In the genomic region with DNA sequence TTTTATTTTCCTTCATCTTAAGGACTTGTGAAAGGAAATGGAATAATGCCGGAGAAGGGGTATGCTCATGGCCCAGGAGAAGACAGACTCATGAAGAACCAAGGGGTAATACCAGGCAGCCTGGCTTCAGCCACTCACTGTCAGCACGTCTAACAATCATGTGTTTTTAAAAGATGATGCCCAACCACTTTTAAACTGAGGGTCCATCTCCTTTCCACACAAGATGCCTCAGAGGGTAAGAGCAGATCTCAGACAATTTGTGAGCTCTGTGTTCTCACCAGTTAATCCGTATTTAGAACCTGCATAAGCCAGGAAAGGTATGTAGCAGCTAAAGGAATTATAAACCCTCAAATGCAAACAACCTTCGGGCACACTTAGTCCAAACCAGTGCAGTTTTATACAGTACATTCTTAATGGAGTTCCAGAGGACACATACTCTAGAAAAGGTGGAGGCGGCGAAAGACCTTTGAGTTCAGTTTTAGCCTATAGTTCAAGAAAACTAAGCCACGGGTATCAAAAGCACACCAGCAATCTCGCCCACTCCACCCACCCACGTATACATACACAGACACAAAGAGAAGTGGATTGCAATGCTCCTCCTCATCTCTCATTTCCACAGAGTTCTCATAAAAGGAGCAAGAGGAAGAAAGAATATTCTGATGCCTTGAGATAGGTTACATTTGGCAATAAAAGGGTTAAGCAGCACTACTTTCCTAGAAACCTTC, we compare ENCODE assay signal across 10 cellular contexts. TPM values are rescaled to one million over a fixed set of nuclear protein-coding genes. Genes with fewer than 3 reads are reported as not detected.
DNase-seq lines count a peak whose midpoint lies in the region; ATAC-seq, FAIRE-seq and TF ChIP-seq lines count a peak whose summit lies in the region.
"Had no signal": no experiment of that assay in that cellular context is flagged by ENCODE, and none has a peak within 500 bp of the region (broad histone marks: within the 10 kb centered on the region; RNA-seq: fewer than 3 reads in every experiment).

No MANE protein-coding gene starts in this region.

- H3K27me3 Mint-ChIP-seq in activated T-helper 17 cell treated with anti-CD3 and anti-CD28 coated beads, Interleukin-2, amount 50 U/mL, for 72 hours = no peaks in the 10 kb centered on the region

- TF ChIP-seq POLR2A in HepG2 (IDR thresholded peaks at IDR 0.05; ENCODE audit: insufficient read depth in 1 of 2, low read depth in 2 of 2, low read length in 2 of 2) = no peak

- H3K4me1 Mint-ChIP-seq in activated T-helper 17 cell treated with anti-CD3 and anti-CD28 coated beads, Interleukin-2, amount 50 U/mL, for 72 hours = peaks cover 27% of the 10 kb centered on the region

- peak; percentile 24 to 30 for DNase-seq in stimulated activated CD8-positive, alpha-beta memory T cell treated with anti-CD3 and anti-CD28 coated beads, Interleukin-7, amount 100 ng/mL, for 4 hours (ENCODE audit: low read depth in 2 of 2)
- DNase-seq in stimulated activated CD8-positive, alpha-beta memory T cell treated with anti-CD3 and anti-CD28 coated beads, Interleukin-4, amount 100 ng/mL, for 48 hours = no peak
- DNase-seq in HepG2 (ENCODE audit: low spot score) = no peak
- DNase-seq in upper lobe of right lung = no peak
- no peak for DNase-seq in occipital lobe (lab: John Stamatoyannopoulos, UW)
- no peak for DNase-seq in SKM-1 treated with dmso at 0.1 percent for 144 hours (lab: John Stamatoyannopoulos, UW; ENCODE audit: unreplicated experiment)
- DNase-seq in COR-L47 (lab: John Stamatoyannopoulos, UW) = no peak
- DNase-seq: NCI-H69 had no signal

- H3K27me3 ChIP-seq in HepG2 (ENCODE audit: control insufficient read depth in 1 of 2, insufficient read depth in 2 of 2, low read length in 2 of 2) (no peaks in the 10 kb centered on the region), upper lobe of right lung (no peaks in the 10 kb centered on the region)
- H3K27me3 ChIP-seq: esophagus muscularis mucosa had no signal

- H3K36me3 Mint-ChIP-seq in activated T-helper 17 cell treated with anti-CD3 and anti-CD28 coated beads, Interleukin-2, amount 50 U/mL, for 72 hours (ENCODE audit: low read depth) = peaks cover 91% of the 10 kb centered on the region

- FAIRE-seq in HepG2 (lab: Jason Lieb, UNC) = no peak

- intact Hi-C loops in HepG2 (cut with micrococcal nuclease; ENCODE audit: unreplicated experiment) (no loop called here), upper lobe of right lung (cut with DNase I) (no loop called here)

- no peaks in the 10 kb centered on the region for H4K20me1 ChIP-seq in HepG2 (ENCODE audit: insufficient read depth, low read length)

- 74% methylated on average over 9 of the region's 9 CpGs for WGBS in HepG2 (ENCODE audit: low lambda C conversion rate)

- H3K4me3 ChIP-seq in HepG2 (replicated peaks in 1 of 3; ENCODE audit: insufficient read depth in 1 of 3, low read depth in 2 of 3, low read length in 3 of 3) (peak overlapping the region in 2 of 3 experiments; percentile 3 to 84; a peak in 2 of 6 replicates), upper lobe of right lung (peak overlapping the region; percentile 17)

- no peak overlapping the region for H2AFZ ChIP-seq in HepG2 (ENCODE audit: low read length)

- TF ChIP-seq CTCF in HepG2 (CRISPR knock-in tag; IDR thresholded peaks at IDR 0.05) (no peak), upper lobe of right lung (IDR thresholded peaks at IDR 0.05) (no peak)

- H3K9me3 ChIP-seq in HepG2 (ENCODE audit: low read length) (no peaks in the 10 kb centered on the region), upper lobe of right lung (no peaks in the 10 kb centered on the region)
- H3K9me3 ChIP-seq: esophagus muscularis mucosa had no signal

- H3K79me2 ChIP-seq in HepG2 (ENCODE audit: insufficient read depth, low read length) = peaks cover 64% of the 10 kb centered on the region

- CTCF ChIA-PET in HepG2 (lab: Yijun Ruan, JAX; ENCODE audit: low intra/inter-chr PET ratio, low total read pairs) = no interaction called here

- ATAC-seq in activated T-helper 17 cell treated with anti-CD3 and anti-CD28 coated beads, Interleukin-2, amount 50 U/mL, for 72 hours (replicated peaks) = no peak
- ATAC-seq in HepG2 (no peak), upper lobe of right lung (no peak)

- peak overlapping the region; percentile 98 for H3K4me3 Mint-ChIP-seq in activated T-helper 17 cell treated with anti-CD3 and anti-CD28 coated beads, Interleukin-2, amount 50 U/mL, for 72 hours

- H3K9me3 Mint-ChIP-seq in activated T-helper 17 cell treated with anti-CD3 and anti-CD28 coated beads, Interleukin-2, amount 50 U/mL, for 72 hours = no peaks in the 10 kb centered on the region

- TF ChIP-seq EP300 in HepG2 (IDR thresholded peaks at IDR 0.05; ENCODE audit: low read depth in 2 of 2, low read length in 2 of 2) (no peak), HepG2 (CRISPR knock-in tag; IDR thresholded peaks at IDR 0.05; ENCODE audit: borderline replicate concordance) (no peak)

- no peak for TF ChIP-seq RAD21 in HepG2 (CRISPR knock-in tag; IDR thresholded peaks at IDR 0.05)

- H3K27ac Mint-ChIP-seq in activated T-helper 17 cell treated with anti-CD3 and anti-CD28 coated beads, Interleukin-2, amount 50 U/mL, for 72 hours = peak overlapping the region; percentile 96

- 0 out of 2 replicates have a peak overlapping the region, but pooled peaks have one; percentile 83 for H3K9ac ChIP-seq in HepG2 (ENCODE audit: insufficient read depth, low read depth, low read length)

- H3K4me2 ChIP-seq in HepG2 (ENCODE audit: low read depth, low read length) = peak overlapping the region; percentile 74

- H3K36me3 ChIP-seq in HepG2 (replicated peaks in 1 of 2; ENCODE audit: control insufficient read depth in 1 of 2, insufficient read depth in 2 of 2, low read length in 2 of 2) (peaks cover 2 to 5% of the 10 kb centered on the region in 2 experiments; a peak in 4 of 5 replicates), upper lobe of right lung (peaks cover 11% of the 10 kb centered on the region)

- in situ Hi-C loops in HepG2 (cut with HindIII; ENCODE audit: extremely low pct_ligation_motif_present, low pct_unique_long_range_greater_than_20kb) = no loop called here

- H3K4me1 ChIP-seq in HepG2 (ENCODE audit: insufficient read depth, low read length) (peaks cover 65% of the 10 kb centered on the region), upper lobe of right lung (peaks cover 40% of the 10 kb centered on the region)

- H3K27ac ChIP-seq in HepG2 (ENCODE audit: extremely low read length, insufficient read depth, low read length) (no peak overlapping the region), upper lobe of right lung (no peak overlapping the region)

- POLR2A ChIA-PET in HepG2 (lab: Yijun Ruan, JAX) = interaction anchor here (1.8 to 2.0 kb wide), 2 partner anchors 18 to 296 kb away, joined by 4 to 6 read pairs; a partner anchor contains a TSS

- no TSS peak for BruUV-seq in HepG2 (replicated peaks; lab: Mats Ljungman, UMichigan)

RNA-seq across cellular contexts. Expression of a gene that starts 2.6 kb away (rescaled TPM):
- total RNA-seq in activated T-helper 17 cell treated with anti-CD3 and anti-CD28 coated beads, Interleukin-2, amount 50 U/mL, for 72 hours = 100 to 1,000 TPM; 186 to 268 TPM
- 28.5 and 33.9 TPM in 2 replicates for total RNA-seq in HepG2 (2016; rRNA removed; fragmentation: Illumina TruSeq; extraction: Trizol)
- 16.5 and 21.3 TPM in 2 replicates for total RNA-seq in HepG2 (2016; cell fraction: cytosol; rRNA removed; fragmentation: Illumina TruSeq; extraction: Trizol; ENCODE audit: low read depth)
- 24.1 and 31.9 TPM in 2 replicates for total RNA-seq in HepG2 (2016; cell fraction: insoluble cytoplasmic fraction; rRNA removed; fragmentation: Illumina TruSeq; extraction: Trizol)
- 20.9 and 21.2 TPM in 2 replicates for total RNA-seq in HepG2 (2016; cell fraction: membrane; rRNA removed; fragmentation: Illumina TruSeq; extraction: Trizol)
- 95.2 and 104 TPM in 2 replicates for total RNA-seq in HepG2 (2016; cell fraction: nucleus; rRNA removed; fragmentation: Illumina TruSeq; extraction: Trizol)
- 25.1 and 33.2 TPM in 2 replicates for polyA plus RNA-seq in HepG2 (2011; rRNA removed)
- polyA plus RNA-seq in HepG2 (2011; cell fraction: cytosol; rRNA removed) = 18.7 and 25.7 TPM in 2 replicates
- polyA plus RNA-seq in HepG2 (2011; cell fraction: nucleus; rRNA removed) = 126 and 140 TPM in 2 replicates
- 45.7 and 49.8 TPM in 2 replicates for polyA plus RNA-seq in HepG2 (2012)
- polyA plus RNA-seq in HepG2 (2016; cell fraction: cytosol; fragmentation: Illumina TruSeq; extraction: Trizol; ENCODE audit: low read depth) = 5.1 and 6.3 TPM in 2 replicates
- 24.9 and 33.0 TPM in 2 replicates for polyA plus RNA-seq in HepG2 (2016; cell fraction: insoluble cytoplasmic fraction; fragmentation: Illumina TruSeq; extraction: Trizol; ENCODE audit: low read depth)
- 7.9 and 10.1 TPM in 2 replicates for polyA plus RNA-seq in HepG2 (2016; cell fraction: membrane; fragmentation: Illumina TruSeq; extraction: Trizol; ENCODE audit: low read depth)
- 123 and 124 TPM in 2 replicates for polyA plus RNA-seq in HepG2 (2016; cell fraction: nucleus; fragmentation: Illumina TruSeq; extraction: Trizol; ENCODE audit: insufficient read depth, low read depth)
- 105 and 207 TPM in 2 replicates for polyA minus RNA-seq in HepG2 (2011; rRNA and poly(A)+ RNA removed; ENCODE audit: low replicate concordance)
- 30.1 and 34.9 TPM in 2 replicates for polyA minus RNA-seq in HepG2 (2011; cell fraction: cytosol; rRNA and poly(A)+ RNA removed)
- polyA minus RNA-seq in HepG2 (2011; cell fraction: nucleus; rRNA and poly(A)+ RNA removed) = 129 and 140 TPM in 2 replicates
- total RNA-seq in upper lobe of right lung = 118 TPM
- total RNA-seq in occipital lobe = 18.4 TPM

RNA-seq across cellular contexts. Expression of a gene that starts 20.5 kb away (rescaled TPM):
- total RNA-seq in activated T-helper 17 cell treated with anti-CD3 and anti-CD28 coated beads, Interleukin-2, amount 50 U/mL, for 72 hours = 100 to 1,000 TPM; 123 to 174 TPM
- total RNA-seq in HepG2 (2016; rRNA removed; fragmentation: Illumina TruSeq; extraction: Trizol) = 83.9 and 84.0 TPM in 2 replicates
- total RNA-seq in HepG2 (2016; cell fraction: cytosol; rRNA removed; fragmentation: Illumina TruSeq; extraction: Trizol; ENCODE audit: low read depth) = 89.0 and 95.8 TPM in 2 replicates
- 75.9 and 87.3 TPM in 2 replicates for total RNA-seq in HepG2 (2016; cell fraction: insoluble cytoplasmic fraction; rRNA removed; fragmentation: Illumina TruSeq; extraction: Trizol)
- total RNA-seq in HepG2 (2016; cell fraction: membrane; rRNA removed; fragmentation: Illumina TruSeq; extraction: Trizol) = 136 and 149 TPM in 2 replicates
- total RNA-seq in HepG2 (2016; cell fraction: nucleus; rRNA removed; fragmentation: Illumina TruSeq; extraction: Trizol) = 60.2 and 60.8 TPM in 2 replicates
- polyA plus RNA-seq in HepG2 (2011; rRNA removed) = 90.0 and 94.1 TPM in 2 replicates
- polyA plus RNA-seq in HepG2 (2011; cell fraction: cytosol; rRNA removed) = 84.3 and 85.4 TPM in 2 replicates
- polyA plus RNA-seq in HepG2 (2011; cell fraction: nucleus; rRNA removed) = 161 and 166 TPM in 2 replicates
- polyA plus RNA-seq in HepG2 (2012) = 55.1 and 57.0 TPM in 2 replicates
- polyA plus RNA-seq in HepG2 (2016; cell fraction: cytosol; fragmentation: Illumina TruSeq; extraction: Trizol; ENCODE audit: low read depth) = 93.9 and 113 TPM in 2 replicates
- polyA plus RNA-seq in HepG2 (2016; cell fraction: insoluble cytoplasmic fraction; fragmentation: Illumina TruSeq; extraction: Trizol; ENCODE audit: low read depth) = 80.8 and 88.3 TPM in 2 replicates
- 128 and 150 TPM in 2 replicates for polyA plus RNA-seq in HepG2 (2016; cell fraction: membrane; fragmentation: Illumina TruSeq; extraction: Trizol; ENCODE audit: low read depth)
- polyA plus RNA-seq in HepG2 (2016; cell fraction: nucleus; fragmentation: Illumina TruSeq; extraction: Trizol; ENCODE audit: insufficient read depth, low read depth) = 126 and 133 TPM in 2 replicates
- 103 and 109 TPM in 2 replicates for polyA minus RNA-seq in HepG2 (2011; rRNA and poly(A)+ RNA removed; ENCODE audit: low replicate concordance)
- 38.4 TPM in 2 replicates for polyA minus RNA-seq in HepG2 (2011; cell fraction: cytosol; rRNA and poly(A)+ RNA removed)
- 73.1 TPM in 2 replicates for polyA minus RNA-seq in HepG2 (2011; cell fraction: nucleus; rRNA and poly(A)+ RNA removed)
- 42.1 TPM for total RNA-seq in upper lobe of right lung
- total RNA-seq in occipital lobe = 46.5 TPM

RNA-seq across cellular contexts. Expression of a gene that starts 20.6 kb away (rescaled TPM):
- total RNA-seq in activated T-helper 17 cell treated with anti-CD3 and anti-CD28 coated beads, Interleukin-2, amount 50 U/mL, for 72 hours = 10 to 100 TPM; 16.5 to 29.9 TPM
- total RNA-seq in HepG2 (2016; rRNA removed; fragmentation: Illumina TruSeq; extraction: Trizol) = 5.2 and 8.3 TPM in 2 replicates
- 4.3 and 4.9 TPM in 2 replicates for total RNA-seq in HepG2 (2016; cell fraction: cytosol; rRNA removed; fragmentation: Illumina TruSeq; extraction: Trizol; ENCODE audit: low read depth)
- total RNA-seq in HepG2 (2016; cell fraction: insoluble cytoplasmic fraction; rRNA removed; fragmentation: Illumina TruSeq; extraction: Trizol) = 5.4 and 6.7 TPM in 2 replicates
- 9.5 and 10.1 TPM in 2 replicates for total RNA-seq in HepG2 (2016; cell fraction: membrane; rRNA removed; fragmentation: Illumina TruSeq; extraction: Trizol)
- total RNA-seq in HepG2 (2016; cell fraction: nucleus; rRNA removed; fragmentation: Illumina TruSeq; extraction: Trizol) = 6.6 and 7.9 TPM in 2 replicates
- polyA plus RNA-seq in HepG2 (2011; rRNA removed) = 6.4 and 9.9 TPM in 2 replicates
- polyA plus RNA-seq in HepG2 (2011; cell fraction: cytosol; rRNA removed) = 6.7 and 9.8 TPM in 2 replicates
- polyA plus RNA-seq in HepG2 (2011; cell fraction: nucleus; rRNA removed) = 46.2 and 47.3 TPM in 2 replicates
- polyA plus RNA-seq in HepG2 (2012) = 2.0 and 3.6 TPM in 2 replicates
- polyA plus RNA-seq in HepG2 (2016; cell fraction: cytosol; fragmentation: Illumina TruSeq; extraction: Trizol; ENCODE audit: low read depth) = 5.7 and 6.7 TPM in 2 replicates
- 5.5 and 6.8 TPM in 2 replicates for polyA plus RNA-seq in HepG2 (2016; cell fraction: insoluble cytoplasmic fraction; fragmentation: Illumina TruSeq; extraction: Trizol; ENCODE audit: low read depth)
- 10.5 and 11.3 TPM in 2 replicates for polyA plus RNA-seq in HepG2 (2016; cell fraction: membrane; fragmentation: Illumina TruSeq; extraction: Trizol; ENCODE audit: low read depth)
- polyA plus RNA-seq in HepG2 (2016; cell fraction: nucleus; fragmentation: Illumina TruSeq; extraction: Trizol; ENCODE audit: insufficient read depth, low read depth) = 21.1 and 22.8 TPM in 2 replicates
- 0.84 and 5.2 TPM in 2 replicates for polyA minus RNA-seq in HepG2 (2011; rRNA and poly(A)+ RNA removed; ENCODE audit: low replicate concordance)
- 1.8 and 2.8 TPM in 2 replicates for polyA minus RNA-seq in HepG2 (2011; cell fraction: cytosol; rRNA and poly(A)+ RNA removed)
- 7.8 and 10.2 TPM in 2 replicates for polyA minus RNA-seq in HepG2 (2011; cell fraction: nucleus; rRNA and poly(A)+ RNA removed)
- total RNA-seq in upper lobe of right lung = 6.1 TPM
- total RNA-seq in occipital lobe = 8.4 TPM

RNA-seq across cellular contexts. Expression of a gene that starts 35.1 kb away (rescaled TPM):
- total RNA-seq in activated T-helper 17 cell treated with anti-CD3 and anti-CD28 coated beads, Interleukin-2, amount 50 U/mL, for 72 hours = 100 to 1,000 TPM in 1 of 2 donors, 10 to 100 TPM in 1; 38.7 to 113 TPM
- total RNA-seq in HepG2 (2016; rRNA removed; fragmentation: Illumina TruSeq; extraction: Trizol) (3.6 and 5.5 TPM in 2 replicates), upper lobe of right lung (13.6 TPM), occipital lobe (3.0 TPM)
- total RNA-seq in HepG2 (2016; cell fraction: cytosol; rRNA removed; fragmentation: Illumina TruSeq; extraction: Trizol; ENCODE audit: low read depth) = 1.8 and 2.5 TPM in 2 replicates
- 3.8 and 9.1 TPM in 2 replicates for total RNA-seq in HepG2 (2016; cell fraction: insoluble cytoplasmic fraction; rRNA removed; fragmentation: Illumina TruSeq; extraction: Trizol)
- 1.0 and 1.4 TPM in 2 replicates for total RNA-seq in HepG2 (2016; cell fraction: membrane; rRNA removed; fragmentation: Illumina TruSeq; extraction: Trizol)
- total RNA-seq in HepG2 (2016; cell fraction: nucleus; rRNA removed; fragmentation: Illumina TruSeq; extraction: Trizol) = 11.4 and 14.4 TPM in 2 replicates
- polyA plus RNA-seq in HepG2 (2011; rRNA removed) = 15.4 and 20.7 TPM in 2 replicates
- polyA plus RNA-seq in HepG2 (2011; cell fraction: cytosol; rRNA removed) = 5.5 and 7.5 TPM in 2 replicates
- 160 and 175 TPM in 2 replicates for polyA plus RNA-seq in HepG2 (2011; cell fraction: nucleus; rRNA removed)
- polyA plus RNA-seq in HepG2 (2012) = 10.0 and 11.9 TPM in 2 replicates
- 0.36 and 0.44 TPM in 2 replicates for polyA plus RNA-seq in HepG2 (2016; cell fraction: cytosol; fragmentation: Illumina TruSeq; extraction: Trizol; ENCODE audit: low read depth)
- 2.3 and 3.2 TPM in 2 replicates for polyA plus RNA-seq in HepG2 (2016; cell fraction: insoluble cytoplasmic fraction; fragmentation: Illumina TruSeq; extraction: Trizol; ENCODE audit: low read depth)
- 0.33 and 0.88 TPM in 2 replicates for polyA plus RNA-seq in HepG2 (2016; cell fraction: membrane; fragmentation: Illumina TruSeq; extraction: Trizol; ENCODE audit: low read depth)
- 29.0 and 35.7 TPM in 2 replicates for polyA plus RNA-seq in HepG2 (2016; cell fraction: nucleus; fragmentation: Illumina TruSeq; extraction: Trizol; ENCODE audit: insufficient read depth, low read depth)
- polyA minus RNA-seq in HepG2 (2011; rRNA and poly(A)+ RNA removed; ENCODE audit: low replicate concordance) = 7.2 and 9.9 TPM in 2 replicates
- polyA minus RNA-seq in HepG2 (2011; cell fraction: cytosol; rRNA and poly(A)+ RNA removed) = 4.6 and 5.0 TPM in 2 replicates
- 29.2 and 32.2 TPM in 2 replicates for polyA minus RNA-seq in HepG2 (2011; cell fraction: nucleus; rRNA and poly(A)+ RNA removed)

Comparison
In these comparisons a context has a peak if more than half of its experiments do, and no peak if none do; other contexts are left out.
1. DNase-seq: peak in stimulated activated CD8-positive, alpha-beta memory T cell treated with anti-CD3 and anti-CD28 coated beads, Interleukin-7, amount 100 ng/mL, for 4 hours (2 of 2); none in stimulated activated CD8-positive, alpha-beta memory T cell treated with anti-CD3 and anti-CD28 coated beads, Interleukin-4, amount 100 ng/mL, for 48 hours (single experiment), HepG2 (single experiment), upper lobe of right lung (single experiment), occipital lobe (single experiment), SKM-1 treated with dmso at 0.1 percent for 144 hours (single experiment) and COR-L47 (single experiment).